Comparison of ENCODE assay signal across 22 cellular contexts in the genomic region with DNA sequence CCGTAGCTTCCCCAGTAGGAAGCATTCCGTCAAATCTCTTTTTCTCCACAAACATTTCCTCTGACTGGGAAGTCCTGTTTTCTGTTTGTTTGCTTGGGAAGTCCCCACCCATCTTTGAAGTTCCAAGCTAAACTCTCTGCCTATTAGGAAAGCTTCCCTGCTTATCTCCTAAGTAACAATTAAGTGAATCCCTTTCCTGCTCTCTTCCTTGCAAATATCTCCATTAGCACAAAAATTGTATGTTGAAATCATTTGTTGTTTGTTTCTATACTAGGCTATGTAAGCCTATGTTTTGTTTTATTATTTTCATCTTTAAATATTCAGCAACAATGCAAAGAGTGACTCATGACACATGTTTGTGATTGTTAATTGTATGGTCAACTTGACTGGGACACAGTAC.
DNase-seq lines count a peak whose midpoint lies in the region; ATAC-seq, FAIRE-seq and TF ChIP-seq lines count a peak whose summit lies in the region.
"Had no signal": no experiment of that assay in that cellular context is flagged by ENCODE, and none has a peak within 500 bp of the region (broad histone marks: within the 10 kb centered on the region; RNA-seq: fewer than 3 reads in every experiment).

No MANE protein-coding gene starts in this region.

- no peak overlapping the region for H2AK5ac ChIP-seq in mesenchymal stem cell (ENCODE audit: low read length, severe bottlenecking)

- no peak overlapping the region for H4K8ac ChIP-seq in mesenchymal stem cell (ENCODE audit: low read length)

- no peak for FAIRE-seq in bronchial epithelial cell (lab: Jason Lieb, UNC)
- FAIRE-seq: D721Med, HTR-8/SVneo had no signal

- no peaks in the 10 kb centered on the region for H3K79me1 ChIP-seq in mesenchymal stem cell (replicated peaks; ENCODE audit: low read length, poor library complexity, severe bottlenecking)

- no peak overlapping the region for H3K27ac Mint-ChIP-seq in effector memory CD8-positive, alpha-beta T cell
- H3K27ac Mint-ChIP-seq: CD8-positive, alpha-beta memory T cell; IgD-negative memory B cell had no signal

- no peak overlapping the region for H3K4me3 Mint-ChIP-seq in effector memory CD8-positive, alpha-beta T cell
- H3K4me3 Mint-ChIP-seq: CD8-positive, alpha-beta memory T cell; IgD-negative memory B cell had no signal

- no peak overlapping the region for H4K91ac ChIP-seq in mesenchymal stem cell (ENCODE audit: low read length)

- no peak overlapping the region for H3K27ac ChIP-seq in mesenchymal stem cell (ENCODE audit: low read length, poor library complexity, severe bottlenecking)
- H3K27ac ChIP-seq: PC-9, RWPE1 had no signal

- H2AFZ ChIP-seq in mesenchymal stem cell (ENCODE audit: low read depth, low read length): no peak overlapping the region
- H2AFZ ChIP-seq: PC-9 had no signal

- H3K36me3 ChIP-seq in bronchial epithelial cell (ENCODE audit: control insufficient read depth, insufficient read depth, low read length) (no peaks in the 10 kb centered on the region), mesenchymal stem cell (ENCODE audit: control insufficient read depth in 1 of 2, insufficient read depth in 2 of 2, low read depth in 1 of 2, low read length in 2 of 2) (no peaks in the 10 kb centered on the region)
- H3K36me3 ChIP-seq: MG63 had no signal

- DNase-seq in ELF-1 (ENCODE audit: low read depth, low spot score): peak; percentile 7
- peak; percentile 3 for DNase-seq in H4 (ENCODE audit: low spot score)
- DNase-seq in bronchial epithelial cell (ENCODE audit: low read depth): peak; percentile 23
- peak; percentile 13 for DNase-seq in mesenchymal stem cell
- no peak for DNase-seq in effector memory CD8-positive, alpha-beta T cell
- DNase-seq: ACHN; C1 segment of cervical spinal cord; CD8-positive, alpha-beta memory T cell; HCEC 1CT; Karpas-422; MG63; NCI-H1105; NCI-H2081 treated with DMSO at 0.1 percent for 48 hours; NCI-H446 treated with DMSO at 0.1 percent for 48 hours; PC-9; SIG-M5 had no signal

- no peak overlapping the region for H2BK5ac ChIP-seq in mesenchymal stem cell (ENCODE audit: low read depth, low read length, poor library complexity, severe bottlenecking)

- no peaks in the 10 kb centered on the region for H3K27me3 Mint-ChIP-seq in effector memory CD8-positive, alpha-beta T cell
- H3K27me3 Mint-ChIP-seq: CD8-positive, alpha-beta memory T cell had no signal

- TF ChIP-seq CTCF in bronchial epithelial cell (IDR thresholded peaks at IDR 0.05; ENCODE audit: insufficient read depth, low read length, severe bottlenecking): no peak

- peak overlapping the region; percentile 62 for H3K9ac ChIP-seq in mesenchymal stem cell (ENCODE audit: low read length)

- 59% methylated on average over 2 of the region's 2 CpGs for WGBS in mesenchymal stem cell

- ATAC-seq in GM21576 (IDR thresholded peaks at IDR 0.05; ENCODE audit: unreplicated experiment) (no peak), GM18858 (IDR thresholded peaks at IDR 0.05; ENCODE audit: unreplicated experiment) (no peak)
- ATAC-seq in effector memory CD8-positive, alpha-beta T cell (replicated peaks): no peak

- H3K36me3 Mint-ChIP-seq in effector memory CD8-positive, alpha-beta T cell (ENCODE audit: insufficient read depth): no peaks in the 10 kb centered on the region
- H3K36me3 Mint-ChIP-seq: CD8-positive, alpha-beta memory T cell; IgD-negative memory B cell had no signal

- H3K4me1 Mint-ChIP-seq in effector memory CD8-positive, alpha-beta T cell (ENCODE audit: low read depth in 2 of 2): no peaks in the 10 kb centered on the region
- H3K4me1 Mint-ChIP-seq: CD8-positive, alpha-beta memory T cell; IgD-negative memory B cell had no signal

- H3K27me3 ChIP-seq in bronchial epithelial cell (ENCODE audit: control insufficient read depth, insufficient read depth, low read length) (no peaks in the 10 kb centered on the region), mesenchymal stem cell (ENCODE audit: control insufficient read depth in 1 of 2, insufficient read depth in 1 of 2, low read length in 2 of 2) (no peaks in the 10 kb centered on the region)
- H3K27me3 ChIP-seq: MG63 had no signal

- H3K4ac ChIP-seq in mesenchymal stem cell (ENCODE audit: low read depth in 1 of 2, low read length in 2 of 2): no peak overlapping the region

- no peak overlapping the region for H3K4me3 ChIP-seq in bronchial epithelial cell (ENCODE audit: low read depth, low read length)
- H3K4me3 ChIP-seq in mesenchymal stem cell (ENCODE audit: insufficient read depth in 1 of 2, low read depth in 1 of 2, low read length in 2 of 2): no peak overlapping the region
- H3K4me3 ChIP-seq: MG63, PC-9 had no signal

- H2BK12ac ChIP-seq in mesenchymal stem cell (ENCODE audit: low read length in 2 of 2): no peak overlapping the region

- H3K4me2 ChIP-seq in mesenchymal stem cell (ENCODE audit: low read length, poor library complexity, severe bottlenecking): no peak overlapping the region
- H3K4me2 ChIP-seq: PC-9 had no signal

- no peak overlapping the region for H3K14ac ChIP-seq in mesenchymal stem cell (ENCODE audit: low read length in 2 of 2)

- H3K4me1 ChIP-seq in mesenchymal stem cell (ENCODE audit: control insufficient read depth, insufficient read depth, low read depth, low read length): no peaks in the 10 kb centered on the region

- no peak overlapping the region for H2BK120ac ChIP-seq in mesenchymal stem cell (ENCODE audit: low read depth, low read length)

- no peak overlapping the region for H3K18ac ChIP-seq in mesenchymal stem cell (ENCODE audit: low read depth in 1 of 2, low read length in 2 of 2)

- peaks cover 2 to 7% of the 10 kb centered on the region in 2 donors for H3K9me3 Mint-ChIP-seq in effector memory CD8-positive, alpha-beta T cell
- H3K9me3 Mint-ChIP-seq: IgD-negative memory B cell had no signal

- H3K23ac ChIP-seq in mesenchymal stem cell (ENCODE audit: low read length in 2 of 2): no peak overlapping the region

- H3K9me3 ChIP-seq in mesenchymal stem cell (ENCODE audit: control insufficient read depth, low read length): no peaks in the 10 kb centered on the region
- H3K9me3 ChIP-seq: MG63 had no signal

- H2BK15ac ChIP-seq in mesenchymal stem cell (ENCODE audit: low read depth, poor library complexity, severe bottlenecking): no peak overlapping the region

Comparison
In these comparisons a context has a peak if more than half of its experiments do, and no peak if none do; other contexts are left out.
1. DNase-seq: peak in ELF-1 (single experiment), H4 (single experiment), bronchial epithelial cell (single experiment) and mesenchymal stem cell (single experiment); none in effector memory CD8-positive, alpha-beta T cell (0 of 3).